1 cellular context compared by ENCODE assay signal in the genomic region with DNA sequence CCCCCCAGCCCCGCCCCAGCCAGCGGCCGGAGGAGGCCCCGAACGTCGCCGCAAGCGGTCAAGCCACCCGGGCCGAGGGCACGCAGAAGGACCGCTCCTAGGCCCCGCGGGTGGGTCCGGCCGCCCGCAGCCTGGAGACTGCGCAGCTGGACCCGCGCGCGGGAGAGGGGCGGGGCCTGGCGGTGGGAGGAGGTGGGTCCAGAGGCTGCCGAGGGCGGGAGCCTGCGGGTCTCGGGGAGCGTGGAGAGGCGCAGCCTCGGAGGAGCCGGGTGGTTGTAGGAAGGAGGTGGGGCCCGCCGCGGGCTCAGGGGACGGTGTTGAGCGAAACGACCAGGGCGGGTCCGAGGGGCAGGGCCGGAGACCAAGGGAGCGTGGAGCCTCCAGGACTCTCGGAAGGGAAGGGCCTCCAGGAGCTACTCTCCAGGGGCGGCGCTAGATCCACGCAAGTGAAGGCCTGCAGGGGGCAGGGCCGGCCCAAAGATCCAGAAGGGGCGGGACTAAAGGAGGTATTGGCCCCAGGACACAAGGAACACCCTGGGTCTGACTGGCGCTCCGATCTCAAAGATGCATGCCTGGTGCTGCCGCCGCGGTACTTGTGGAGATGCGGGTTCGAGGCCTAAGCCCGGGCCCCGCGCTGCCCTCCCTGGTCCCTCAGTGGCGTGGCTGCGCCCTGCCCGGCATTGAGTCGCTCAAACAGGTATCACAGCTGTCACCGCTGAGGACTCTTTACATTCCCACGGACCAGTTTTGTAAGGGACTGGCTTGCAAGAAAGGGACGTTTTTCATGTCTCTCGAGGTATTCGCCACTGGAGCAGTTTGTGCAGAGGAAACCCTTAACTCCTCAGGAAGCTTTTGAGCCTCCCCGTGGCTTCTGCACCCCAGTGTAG.
TF ChIP-seq lines count a peak whose summit lies in the region.

No MANE protein-coding gene starts in this region.

TF ChIP-seq in K562, 482 proteins besides CTCF, POLR2A, EP300 and RAD21 (continued from another document):
- TF ChIP-seq MTA3 (IDR thresholded peaks at IDR 0.05; ENCODE audit: borderline replicate concordance) (peak; percentile 44; the same call in 1 of the 2 replicates), ZNF764 (CRISPR knock-in tag; IDR thresholded peaks at IDR 0.05; ENCODE audit: low read depth) (no peak), ZBTB7A (IDR thresholded peaks at IDR 0.05; ENCODE audit: borderline replicate concordance, control insufficient read depth, low read depth, low read length) (no peak; the same call in 1 of the 2 replicates), MTF1 (CRISPR knock-in tag; IDR thresholded peaks at IDR 0.05; ENCODE audit: borderline replicate concordance) (no peak), ETV6 (IDR thresholded peaks at IDR 0.05; ENCODE audit: borderline replicate concordance in 1 of 2, low read depth in 2 of 2, low read length in 1 of 2) (no peak), ETV6 (CRISPR knock-in tag; IDR thresholded peaks at IDR 0.05; ENCODE audit: borderline replicate concordance) (no peak), RCOR1 (IDR thresholded peaks at IDR 0.05; ENCODE audit: borderline replicate concordance in 1 of 2, low read depth in 2 of 2, low read length in 2 of 2) (peak in 1 of 2 experiments; percentile 55; a peak in 2 of 4 replicates), CBX1 (IDR thresholded peaks at IDR 0.05; ENCODE audit: low read depth) (0 out of 2 replicates have a peak, but pooled peaks have one; percentile 19), MYNN (IDR thresholded peaks at IDR 0.05) (0 out of 2 replicates have a peak, but pooled peaks have one; percentile 13), MYNN (CRISPR knock-in tag; IDR thresholded peaks at IDR 0.05) (no peak), L3MBTL2 (IDR thresholded peaks at IDR 0.05) (peak; percentile 28; the same call in 1 of the 2 replicates), SMC3 (conservative IDR thresholded peaks at IDR 0.05; ENCODE audit: insufficient read depth, low read depth, low read length) (peak; percentile 50; the same call in 1 of the 2 replicates), GATAD2B (IDR thresholded peaks at IDR 0.05; ENCODE audit: borderline replicate concordance) (no peak), TBP (optimal IDR thresholded peaks at IDR 0.05; ENCODE audit: low read depth, low read length) (peak; percentile 32)
- TF ChIP-seq, protein P1, sequence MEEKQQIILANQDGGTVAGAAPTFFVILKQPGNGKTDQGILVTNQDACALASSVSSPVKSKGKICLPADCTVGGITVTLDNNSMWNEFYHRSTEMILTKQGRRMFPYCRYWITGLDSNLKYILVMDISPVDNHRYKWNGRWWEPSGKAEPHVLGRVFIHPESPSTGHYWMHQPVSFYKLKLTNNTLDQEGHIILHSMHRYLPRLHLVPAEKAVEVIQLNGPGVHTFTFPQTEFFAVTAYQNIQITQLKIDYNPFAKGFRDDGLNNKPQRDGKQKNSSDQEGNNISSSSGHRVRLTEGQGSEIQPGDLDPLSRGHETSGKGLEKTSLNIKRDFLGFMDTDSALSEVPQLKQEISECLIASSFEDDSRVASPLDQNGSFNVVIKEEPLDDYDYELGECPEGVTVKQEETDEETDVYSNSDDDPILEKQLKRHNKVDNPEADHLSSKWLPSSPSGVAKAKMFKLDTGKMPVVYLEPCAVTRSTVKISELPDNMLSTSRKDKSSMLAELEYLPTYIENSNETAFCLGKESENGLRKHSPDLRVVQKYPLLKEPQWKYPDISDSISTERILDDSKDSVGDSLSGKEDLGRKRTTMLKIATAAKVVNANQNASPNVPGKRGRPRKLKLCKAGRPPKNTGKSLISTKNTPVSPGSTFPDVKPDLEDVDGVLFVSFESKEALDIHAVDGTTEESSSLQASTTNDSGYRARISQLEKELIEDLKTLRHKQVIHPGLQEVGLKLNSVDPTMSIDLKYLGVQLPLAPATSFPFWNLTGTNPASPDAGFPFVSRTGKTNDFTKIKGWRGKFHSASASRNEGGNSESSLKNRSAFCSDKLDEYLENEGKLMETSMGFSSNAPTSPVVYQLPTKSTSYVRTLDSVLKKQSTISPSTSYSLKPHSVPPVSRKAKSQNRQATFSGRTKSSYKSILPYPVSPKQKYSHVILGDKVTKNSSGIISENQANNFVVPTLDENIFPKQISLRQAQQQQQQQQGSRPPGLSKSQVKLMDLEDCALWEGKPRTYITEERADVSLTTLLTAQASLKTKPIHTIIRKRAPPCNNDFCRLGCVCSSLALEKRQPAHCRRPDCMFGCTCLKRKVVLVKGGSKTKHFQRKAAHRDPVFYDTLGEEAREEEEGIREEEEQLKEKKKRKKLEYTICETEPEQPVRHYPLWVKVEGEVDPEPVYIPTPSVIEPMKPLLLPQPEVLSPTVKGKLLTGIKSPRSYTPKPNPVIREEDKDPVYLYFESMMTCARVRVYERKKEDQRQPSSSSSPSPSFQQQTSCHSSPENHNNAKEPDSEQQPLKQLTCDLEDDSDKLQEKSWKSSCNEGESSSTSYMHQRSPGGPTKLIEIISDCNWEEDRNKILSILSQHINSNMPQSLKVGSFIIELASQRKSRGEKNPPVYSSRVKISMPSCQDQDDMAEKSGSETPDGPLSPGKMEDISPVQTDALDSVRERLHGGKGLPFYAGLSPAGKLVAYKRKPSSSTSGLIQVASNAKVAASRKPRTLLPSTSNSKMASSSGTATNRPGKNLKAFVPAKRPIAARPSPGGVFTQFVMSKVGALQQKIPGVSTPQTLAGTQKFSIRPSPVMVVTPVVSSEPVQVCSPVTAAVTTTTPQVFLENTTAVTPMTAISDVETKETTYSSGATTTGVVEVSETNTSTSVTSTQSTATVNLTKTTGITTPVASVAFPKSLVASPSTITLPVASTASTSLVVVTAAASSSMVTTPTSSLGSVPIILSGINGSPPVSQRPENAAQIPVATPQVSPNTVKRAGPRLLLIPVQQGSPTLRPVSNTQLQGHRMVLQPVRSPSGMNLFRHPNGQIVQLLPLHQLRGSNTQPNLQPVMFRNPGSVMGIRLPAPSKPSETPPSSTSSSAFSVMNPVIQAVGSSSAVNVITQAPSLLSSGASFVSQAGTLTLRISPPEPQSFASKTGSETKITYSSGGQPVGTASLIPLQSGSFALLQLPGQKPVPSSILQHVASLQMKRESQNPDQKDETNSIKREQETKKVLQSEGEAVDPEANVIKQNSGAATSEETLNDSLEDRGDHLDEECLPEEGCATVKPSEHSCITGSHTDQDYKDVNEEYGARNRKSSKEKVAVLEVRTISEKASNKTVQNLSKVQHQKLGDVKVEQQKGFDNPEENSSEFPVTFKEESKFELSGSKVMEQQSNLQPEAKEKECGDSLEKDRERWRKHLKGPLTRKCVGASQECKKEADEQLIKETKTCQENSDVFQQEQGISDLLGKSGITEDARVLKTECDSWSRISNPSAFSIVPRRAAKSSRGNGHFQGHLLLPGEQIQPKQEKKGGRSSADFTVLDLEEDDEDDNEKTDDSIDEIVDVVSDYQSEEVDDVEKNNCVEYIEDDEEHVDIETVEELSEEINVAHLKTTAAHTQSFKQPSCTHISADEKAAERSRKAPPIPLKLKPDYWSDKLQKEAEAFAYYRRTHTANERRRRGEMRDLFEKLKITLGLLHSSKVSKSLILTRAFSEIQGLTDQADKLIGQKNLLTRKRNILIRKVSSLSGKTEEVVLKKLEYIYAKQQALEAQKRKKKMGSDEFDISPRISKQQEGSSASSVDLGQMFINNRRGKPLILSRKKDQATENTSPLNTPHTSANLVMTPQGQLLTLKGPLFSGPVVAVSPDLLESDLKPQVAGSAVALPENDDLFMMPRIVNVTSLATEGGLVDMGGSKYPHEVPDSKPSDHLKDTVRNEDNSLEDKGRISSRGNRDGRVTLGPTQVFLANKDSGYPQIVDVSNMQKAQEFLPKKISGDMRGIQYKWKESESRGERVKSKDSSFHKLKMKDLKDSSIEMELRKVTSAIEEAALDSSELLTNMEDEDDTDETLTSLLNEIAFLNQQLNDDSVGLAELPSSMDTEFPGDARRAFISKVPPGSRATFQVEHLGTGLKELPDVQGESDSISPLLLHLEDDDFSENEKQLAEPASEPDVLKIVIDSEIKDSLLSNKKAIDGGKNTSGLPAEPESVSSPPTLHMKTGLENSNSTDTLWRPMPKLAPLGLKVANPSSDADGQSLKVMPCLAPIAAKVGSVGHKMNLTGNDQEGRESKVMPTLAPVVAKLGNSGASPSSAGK (IDR thresholded peaks at IDR 0.05): no peak
- TF ChIP-seq, protein P2, sequence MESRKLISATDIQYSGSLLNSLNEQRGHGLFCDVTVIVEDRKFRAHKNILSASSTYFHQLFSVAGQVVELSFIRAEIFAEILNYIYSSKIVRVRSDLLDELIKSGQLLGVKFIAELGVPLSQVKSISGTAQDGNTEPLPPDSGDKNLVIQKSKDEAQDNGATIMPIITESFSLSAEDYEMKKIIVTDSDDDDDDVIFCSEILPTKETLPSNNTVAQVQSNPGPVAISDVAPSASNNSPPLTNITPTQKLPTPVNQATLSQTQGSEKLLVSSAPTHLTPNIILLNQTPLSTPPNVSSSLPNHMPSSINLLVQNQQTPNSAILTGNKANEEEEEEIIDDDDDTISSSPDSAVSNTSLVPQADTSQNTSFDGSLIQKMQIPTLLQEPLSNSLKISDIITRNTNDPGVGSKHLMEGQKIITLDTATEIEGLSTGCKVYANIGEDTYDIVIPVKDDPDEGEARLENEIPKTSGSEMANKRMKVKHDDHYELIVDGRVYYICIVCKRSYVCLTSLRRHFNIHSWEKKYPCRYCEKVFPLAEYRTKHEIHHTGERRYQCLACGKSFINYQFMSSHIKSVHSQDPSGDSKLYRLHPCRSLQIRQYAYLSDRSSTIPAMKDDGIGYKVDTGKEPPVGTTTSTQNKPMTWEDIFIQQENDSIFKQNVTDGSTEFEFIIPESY (CRISPR knock-in tag; IDR thresholded peaks at IDR 0.05): 0 out of 2 replicates have a peak, but pooled peaks have one; percentile 20
- TF ChIP-seq, protein P3, sequence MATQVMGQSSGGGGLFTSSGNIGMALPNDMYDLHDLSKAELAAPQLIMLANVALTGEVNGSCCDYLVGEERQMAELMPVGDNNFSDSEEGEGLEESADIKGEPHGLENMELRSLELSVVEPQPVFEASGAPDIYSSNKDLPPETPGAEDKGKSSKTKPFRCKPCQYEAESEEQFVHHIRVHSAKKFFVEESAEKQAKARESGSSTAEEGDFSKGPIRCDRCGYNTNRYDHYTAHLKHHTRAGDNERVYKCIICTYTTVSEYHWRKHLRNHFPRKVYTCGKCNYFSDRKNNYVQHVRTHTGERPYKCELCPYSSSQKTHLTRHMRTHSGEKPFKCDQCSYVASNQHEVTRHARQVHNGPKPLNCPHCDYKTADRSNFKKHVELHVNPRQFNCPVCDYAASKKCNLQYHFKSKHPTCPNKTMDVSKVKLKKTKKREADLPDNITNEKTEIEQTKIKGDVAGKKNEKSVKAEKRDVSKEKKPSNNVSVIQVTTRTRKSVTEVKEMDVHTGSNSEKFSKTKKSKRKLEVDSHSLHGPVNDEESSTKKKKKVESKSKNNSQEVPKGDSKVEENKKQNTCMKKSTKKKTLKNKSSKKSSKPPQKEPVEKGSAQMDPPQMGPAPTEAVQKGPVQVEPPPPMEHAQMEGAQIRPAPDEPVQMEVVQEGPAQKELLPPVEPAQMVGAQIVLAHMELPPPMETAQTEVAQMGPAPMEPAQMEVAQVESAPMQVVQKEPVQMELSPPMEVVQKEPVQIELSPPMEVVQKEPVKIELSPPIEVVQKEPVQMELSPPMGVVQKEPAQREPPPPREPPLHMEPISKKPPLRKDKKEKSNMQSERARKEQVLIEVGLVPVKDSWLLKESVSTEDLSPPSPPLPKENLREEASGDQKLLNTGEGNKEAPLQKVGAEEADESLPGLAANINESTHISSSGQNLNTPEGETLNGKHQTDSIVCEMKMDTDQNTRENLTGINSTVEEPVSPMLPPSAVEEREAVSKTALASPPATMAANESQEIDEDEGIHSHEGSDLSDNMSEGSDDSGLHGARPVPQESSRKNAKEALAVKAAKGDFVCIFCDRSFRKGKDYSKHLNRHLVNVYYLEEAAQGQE (CRISPR knock-in tag; IDR thresholded peaks at IDR 0.05; ENCODE audit: low read depth): peak; percentile 17; the same call in 1 of the 2 replicates
TF ChIP-seq in K562: peak in this region for 55.
